21 cellular contexts compared by ENCODE assay signal in the genomic region with DNA sequence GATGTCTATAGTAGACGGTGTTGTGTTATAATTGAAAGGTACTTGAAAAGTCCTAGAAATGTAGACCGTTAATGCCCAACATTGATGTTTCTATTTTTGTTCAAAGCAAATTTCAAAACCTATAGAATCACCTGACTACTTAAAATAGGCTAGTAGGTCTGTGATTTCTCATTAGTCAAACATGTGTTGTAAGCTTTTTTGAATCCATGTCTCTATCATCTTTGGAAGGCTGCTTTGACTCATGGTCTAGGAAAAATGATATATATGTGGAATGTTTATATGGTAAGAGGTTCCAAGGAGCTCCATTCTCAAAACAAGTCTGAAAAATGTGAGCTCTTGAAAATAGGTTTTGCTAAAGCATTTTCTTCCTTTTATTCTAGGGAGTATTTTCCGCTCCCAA.
"Had no signal": no experiment of that assay in that cellular context is flagged by ENCODE, and none has a peak within 500 bp of the region (broad histone marks: within the 10 kb centered on the region; RNA-seq: fewer than 3 reads in every experiment).

No MANE protein-coding gene starts in this region.

- H3K27me3 ChIP-seq: brain microvascular endothelial cell, dorsolateral prefrontal cortex, esophagus muscularis mucosa, gastroesophageal sphincter, ovary, stomach had no signal

- H3K27me3 Mint-ChIP-seq: activated CD4-positive, alpha-beta T cell treated with anti-CD3 and anti-CD28 coated beads, Interleukin-2, amount 10 ng/mL, durations not matched to agents 7 days and 5 days; activated naive CD4-positive, alpha-beta T cell treated with anti-CD3 and anti-CD28 coated beads, Interleukin-2, amount 10 ng/mL, durations not matched to agents 7 days and 5 days; activated T-helper 17 cell treated with anti-CD3 and anti-CD28 coated beads, Interleukin-2, amount 50 U/mL, for 72 hours had no signal

- H3K4me3 ChIP-seq: dorsolateral prefrontal cortex, esophagus muscularis mucosa, gastroesophageal sphincter, ovary, stomach, thoracic aorta had no signal

- H3K4me3 Mint-ChIP-seq: activated CD4-positive, alpha-beta T cell treated with anti-CD3 and anti-CD28 coated beads, Interleukin-2, amount 10 ng/mL, durations not matched to agents 7 days and 5 days; activated naive CD4-positive, alpha-beta T cell treated with anti-CD3 and anti-CD28 coated beads, Interleukin-2, amount 10 ng/mL, durations not matched to agents 7 days and 5 days; activated T-helper 17 cell treated with anti-CD3 and anti-CD28 coated beads, Interleukin-2, amount 50 U/mL, for 72 hours; T-helper 1 cell treated with Interleukin-12 subunit alpha and Interleukin-12 subunit beta and Interleukin-4 antibody, amounts not matched to agents 30 μg/mL and 1 μg/mL, for 36 hours had no signal

- H3K9me3 Mint-ChIP-seq: activated CD4-positive, alpha-beta T cell treated with anti-CD3 and anti-CD28 coated beads, Interleukin-2, amount 10 ng/mL, durations not matched to agents 7 days and 5 days; activated naive CD4-positive, alpha-beta T cell treated with anti-CD3 and anti-CD28 coated beads, Interleukin-2, amount 10 ng/mL, durations not matched to agents 7 days and 5 days; activated T-helper 17 cell treated with anti-CD3 and anti-CD28 coated beads, Interleukin-2, amount 50 U/mL, for 72 hours; T-helper 1 cell treated with Interleukin-12 subunit alpha and Interleukin-12 subunit beta and Interleukin-4 antibody, amounts not matched to agents 30 μg/mL and 1 μg/mL, for 36 hours had no signal

- FAIRE-seq: kidney, TTC549 had no signal

- H3K36me3 ChIP-seq: brain microvascular endothelial cell, ovary had no signal

- H3K9me3 ChIP-seq: esophagus muscularis mucosa, gastroesophageal sphincter, ovary, stomach, thoracic aorta had no signal

- H3K27ac Mint-ChIP-seq: activated CD4-positive, alpha-beta T cell treated with anti-CD3 and anti-CD28 coated beads, Interleukin-2, amount 10 ng/mL, durations not matched to agents 7 days and 5 days; activated naive CD4-positive, alpha-beta T cell treated with anti-CD3 and anti-CD28 coated beads, Interleukin-2, amount 10 ng/mL, durations not matched to agents 7 days and 5 days; T-helper 1 cell treated with Interleukin-12 subunit alpha and Interleukin-12 subunit beta and Interleukin-4 antibody, amounts not matched to agents 30 μg/mL and 1 μg/mL, for 36 hours had no signal

- DNase-seq: activated CD4-positive, alpha-beta T cell treated with anti-CD3 and anti-CD28 coated beads, Interleukin-2, amount 10 ng/mL, durations not matched to agents 7 days and 5 days; activated CD4-positive, CD25-positive, alpha-beta regulatory T cell; activated naive CD4-positive, alpha-beta T cell treated with anti-CD3 and anti-CD28 coated beads, Interleukin-2, amount 10 ng/mL, durations not matched to agents 7 days and 5 days; activated T-cell treated with anti-CD3 and anti-CD28 coated beads for 4 hours; amygdala; brain microvascular endothelial cell; cerebellar nuclear complex; dorsolateral prefrontal cortex; kidney; left ventricle myocardium superior; mesendoderm; ovary; stimulated activated CD4-positive, alpha-beta T cell treated with anti-CD3 and anti-CD28 coated beads, Interleukin-15, amount 100 ng/mL, for 24 hours; stimulated activated CD4-positive, alpha-beta T cell treated with anti-CD3 and anti-CD28 coated beads, Interleukin-4, amount 100 ng/mL, for 4 hours; stomach had no signal
